ENCODE assay signal across 9 cellular contexts in genomic region chr21:45154511-45155508, GRCh38.
DNase-seq lines count a peak whose midpoint lies in the region; ATAC-seq and TF ChIP-seq lines count a peak whose summit lies in the region.
"Had no signal": no experiment of that assay in that cellular context is flagged by ENCODE, and none has a peak within 500 bp of the region (broad histone marks: within the 10 kb centered on the region; RNA-seq: fewer than 3 reads in every experiment).

No MANE protein-coding gene starts in this region.

- H3K4me3 ChIP-seq in PC-9 (no peak overlapping the region), prostate gland (no peak overlapping the region)
- H3K4me3 ChIP-seq: thoracic aorta had no signal

- no peaks in the 10 kb centered on the region for H4K20me1 ChIP-seq in PC-9 (ENCODE audit: insufficient read depth)

- peak; percentile 4 to 56 (median 29) for DNase-seq in stimulated activated naive CD4-positive, alpha-beta T cell (lab: John Stamatoyannopoulos, UW)
- no peak for DNase-seq in stimulated activated naive CD4-positive, alpha-beta T cell treated with Interleukin-2 at 50 U/mL for 16 hours (lab: John Stamatoyannopoulos, UW)
- DNase-seq in WTC11 (ENCODE audit: low spot score) (no peak), foreskin keratinocyte (peak in 1 of 2 donors; percentile 30), NAMALWA (ENCODE audit: low spot score) (no peak), NCI-H187 (lab: John Stamatoyannopoulos, UW) (no peak), PC-9 (no peak), prostate gland (ENCODE audit: low spot score) (no peak)

- H3K27ac Mint-ChIP-seq in WTC11 = no peak overlapping the region

- H3K27ac ChIP-seq in foreskin keratinocyte (no peak overlapping the region), PC-9 (no peak overlapping the region), prostate gland (no peak overlapping the region)
- H3K27ac ChIP-seq: thoracic aorta had no signal

- ATAC-seq in WTC11 (peak; percentile 92), foreskin keratinocyte (peak; percentile 66)

- H3K79me2 ChIP-seq in PC-9 (ENCODE audit: low read depth) = no peaks in the 10 kb centered on the region

- H3K27me3 ChIP-seq in foreskin keratinocyte (no peaks in the 10 kb centered on the region), PC-9 (ENCODE audit: insufficient read depth, low read depth) (no peaks in the 10 kb centered on the region), prostate gland (replicated peaks; ENCODE audit: insufficient read depth) (no peaks in the 10 kb centered on the region)

- no peak for TF ChIP-seq POLR2A in prostate gland (IDR thresholded peaks at IDR 0.05)

- no peak overlapping the region for H3K4me2 ChIP-seq in PC-9

- H3K36me3 ChIP-seq in PC-9 (ENCODE audit: low read depth) = no peaks in the 10 kb centered on the region
- H3K36me3 ChIP-seq in prostate gland = no peaks in the 10 kb centered on the region

- no peaks in the 10 kb centered on the region for H3K27me3 Mint-ChIP-seq in WTC11 (ENCODE audit: low read depth)

- whole genome bisulfite sequencing in prostate gland = 84% methylated on average over 9 of the region's 9 CpGs

- POLR2A ChIA-PET in WTC11 (lab: Charles Lee) (no interaction called here), PC-9 (lab: Charles Lee; ENCODE audit: unreplicated experiment) (no interaction called here)

- no peaks in the 10 kb centered on the region for H3K9me2 ChIP-seq in PC-9 (ENCODE audit: insufficient read depth)

- no peaks in the 10 kb centered on the region for H3K9me3 ChIP-seq in PC-9 (ENCODE audit: insufficient read depth, low read depth)
- H3K9me3 ChIP-seq in prostate gland = no peaks in the 10 kb centered on the region
- H3K9me3 ChIP-seq: thoracic aorta had no signal

- no peaks in the 10 kb centered on the region for H3F3A ChIP-seq in PC-9 (ENCODE audit: insufficient read depth, low read depth)

- H3K4me1 ChIP-seq in foreskin keratinocyte (peaks cover 3% of the 10 kb centered on the region), PC-9 (replicated peaks; ENCODE audit: insufficient read depth) (no peaks in the 10 kb centered on the region), prostate gland (replicated peaks) (no peaks in the 10 kb centered on the region)

- H2AFZ ChIP-seq in PC-9 = no peak overlapping the region

- CTCF ChIA-PET in WTC11 (lab: Charles Lee) = no interaction called here
- CTCF ChIA-PET in PC-9 (lab: Charles Lee) = no interaction called here

- H3K4me3 Mint-ChIP-seq in WTC11 = no peak overlapping the region

- BruUV-seq in PC-9 (replicated peaks; lab: Mats Ljungman, UMichigan) = no TSS peak

- H3K36me3 Mint-ChIP-seq in WTC11 = no peaks in the 10 kb centered on the region

- TF ChIP-seq CTCF in WTC11 (IDR thresholded peaks at IDR 0.05) (no peak), foreskin keratinocyte (conservative IDR thresholded peaks at IDR 0.05) (no peak), PC-9 (conservative IDR thresholded peaks at IDR 0.05) (no peak), prostate gland (IDR thresholded peaks at IDR 0.05) (no peak)

- peaks cover 8% of the 10 kb centered on the region; the same call in 1 of the 2 replicates for H3K9me3 Mint-ChIP-seq in WTC11

- peaks cover 13% of the 10 kb centered on the region; the same call in 1 of the 2 replicates for H3K4me1 Mint-ChIP-seq in WTC11

- intact Hi-C loops in PC-9 (cut with micrococcal nuclease; ENCODE audit: unreplicated experiment) (no loop called here), prostate gland (cut with DNase I) (no loop called here)

TF ChIP-seq in WTC11, 78 proteins besides CTCF, POLR2A, EP300 and RAD21:
- TF ChIP-seq TEAD4 (CRISPR knock-in tag; IDR thresholded peaks at IDR 0.05) (no peak), ZNF232 (CRISPR knock-in tag; IDR thresholded peaks at IDR 0.05) (no peak), EMX1 (CRISPR knock-in tag; IDR thresholded peaks at IDR 0.05) (no peak), SMAD3 (CRISPR knock-in tag; IDR thresholded peaks at IDR 0.05; ENCODE audit: borderline replicate concordance) (no peak), CREB1 (CRISPR knock-in tag; IDR thresholded peaks at IDR 0.05) (no peak)
- TF ChIP-seq, protein P1, sequence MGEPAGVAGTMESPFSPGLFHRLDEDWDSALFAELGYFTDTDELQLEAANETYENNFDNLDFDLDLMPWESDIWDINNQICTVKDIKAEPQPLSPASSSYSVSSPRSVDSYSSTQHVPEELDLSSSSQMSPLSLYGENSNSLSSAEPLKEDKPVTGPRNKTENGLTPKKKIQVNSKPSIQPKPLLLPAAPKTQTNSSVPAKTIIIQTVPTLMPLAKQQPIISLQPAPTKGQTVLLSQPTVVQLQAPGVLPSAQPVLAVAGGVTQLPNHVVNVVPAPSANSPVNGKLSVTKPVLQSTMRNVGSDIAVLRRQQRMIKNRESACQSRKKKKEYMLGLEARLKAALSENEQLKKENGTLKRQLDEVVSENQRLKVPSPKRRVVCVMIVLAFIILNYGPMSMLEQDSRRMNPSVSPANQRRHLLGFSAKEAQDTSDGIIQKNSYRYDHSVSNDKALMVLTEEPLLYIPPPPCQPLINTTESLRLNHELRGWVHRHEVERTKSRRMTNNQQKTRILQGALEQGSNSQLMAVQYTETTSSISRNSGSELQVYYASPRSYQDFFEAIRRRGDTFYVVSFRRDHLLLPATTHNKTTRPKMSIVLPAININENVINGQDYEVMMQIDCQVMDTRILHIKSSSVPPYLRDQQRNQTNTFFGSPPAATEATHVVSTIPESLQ (CRISPR knock-in tag; IDR thresholded peaks at IDR 0.05) = no peak

Comparison
In these comparisons a context has a peak if more than half of its experiments do, and no peak if none do; other contexts are left out.
1. DNase-seq: peak in stimulated activated naive CD4-positive, alpha-beta T cell (6 of 6); none in stimulated activated naive CD4-positive, alpha-beta T cell treated with Interleukin-2 at 50 U/mL for 16 hours (single experiment), WTC11 (single experiment), NAMALWA (single experiment), NCI-H187 (0 of 2), PC-9 (0 of 2) and prostate gland (single experiment).